14 cellular contexts compared by ENCODE assay signal in the genomic region with DNA sequence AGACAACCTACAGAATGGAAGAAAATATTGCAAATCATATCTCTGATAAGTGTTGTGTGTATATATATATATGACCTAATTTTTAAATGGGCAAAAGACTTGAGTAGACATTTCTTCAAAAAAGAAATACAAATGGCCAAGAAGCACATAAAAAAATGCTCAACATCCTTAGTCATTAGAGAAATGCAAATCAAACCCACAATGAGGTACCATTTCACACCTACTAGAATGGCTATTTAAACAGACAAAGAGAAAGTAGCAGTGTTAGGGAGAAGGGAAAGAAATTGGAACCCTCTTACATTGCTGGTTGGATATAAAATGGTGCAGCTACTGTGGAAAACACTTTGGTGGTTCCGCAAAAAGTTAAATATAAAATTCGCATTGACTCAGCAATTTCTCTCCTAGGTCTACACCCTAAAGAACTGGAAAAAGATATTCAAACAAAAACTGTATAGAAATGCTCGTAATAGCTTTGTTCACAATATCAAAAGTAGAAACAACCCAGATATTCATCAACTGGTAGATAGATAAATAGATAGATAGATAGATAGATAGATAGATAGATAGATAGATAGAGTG. TPM values are rescaled to one million over a fixed set of nuclear protein-coding genes. Genes with fewer than 3 reads are reported as not detected.
DNase-seq lines count a peak whose midpoint lies in the region; ATAC-seq and TF ChIP-seq lines count a peak whose summit lies in the region.
"Had no signal": no experiment of that assay in that cellular context is flagged by ENCODE, and none has a peak within 500 bp of the region (broad histone marks: within the 10 kb centered on the region; RNA-seq: fewer than 3 reads in every experiment).

No MANE protein-coding gene starts in this region.

- no peak for DNase-seq in activated naive CD4-positive, alpha-beta T cell treated with anti-CD3 and anti-CD28 coated beads, Interleukin-2, amount 50 U/mL, for 16 hours
- DNase-seq in central memory CD8-positive, alpha-beta T cell (ENCODE audit: low spot score in 2 of 2), result no peak
- DNase-seq in stomach, result no peak
- no peak for DNase-seq in T-helper 9 cell
- no peak for DNase-seq in psoas muscle
- DNase-seq in aorta, result no peak
- DNase-seq: glutamatergic neuron, NCI-H1436 treated with DMSO at 0.1 percent for 48 hours, NCI-H526 had no signal

- ATAC-seq in HG02798 (IDR thresholded peaks at IDR 0.05; ENCODE audit: poor library complexity, unreplicated experiment) (peak; percentile 44), psoas muscle (no peak), aorta (ENCODE audit: low FRiP score) (no peak)
- no peak for ATAC-seq in central memory CD8-positive, alpha-beta T cell (replicated peaks; ENCODE audit: extremely low read depth, poor library complexity, severe bottlenecking)

- TF ChIP-seq CTCF in stomach (IDR thresholded peaks at IDR 0.05) (no peak), psoas muscle (IDR thresholded peaks at IDR 0.05) (no peak)

- H3K4me3 ChIP-seq in stomach, result no peak overlapping the region
- H3K4me3 ChIP-seq in psoas muscle, result no peak overlapping the region
- no peak overlapping the region for H3K4me3 ChIP-seq in aorta (ENCODE audit: low read length in 2 of 2)
- H3K4me3 ChIP-seq: neural progenitor cell had no signal

- no peak for TF ChIP-seq EP300 in stomach (IDR thresholded peaks at IDR 0.05)

- TF ChIP-seq POLR2A in stomach (IDR thresholded peaks at IDR 0.05), result no peak

- intact Hi-C loops in stomach (cut with DNase I; ENCODE audit: low total_unique reads), result no loop called here
- intact Hi-C loops in psoas muscle (cut with DNase I), result no loop called here
- intact Hi-C loops in aorta (cut with DNase I), result no loop called here

- H3K9me3 ChIP-seq in stomach, result no peaks in the 10 kb centered on the region
- no peaks in the 10 kb centered on the region for H3K9me3 ChIP-seq in psoas muscle
- H3K9me3 ChIP-seq in aorta (ENCODE audit: control insufficient read depth, low read length), result no peaks in the 10 kb centered on the region

- H3K9me3 Mint-ChIP-seq in activated naive CD4-positive, alpha-beta T cell treated with anti-CD3 and anti-CD28 coated beads, Interleukin-2, amount 50 U/mL, for 24 hours, result no peaks in the 10 kb centered on the region
- no peaks in the 10 kb centered on the region for H3K9me3 Mint-ChIP-seq in central memory CD8-positive, alpha-beta T cell
- H3K9me3 Mint-ChIP-seq: brain, H9, neural progenitor cell had no signal

- H3K27me3 ChIP-seq in stomach (no peaks in the 10 kb centered on the region), psoas muscle (ENCODE audit: insufficient read depth in 3 of 3, low read length in 2 of 3) (no peaks in the 10 kb centered on the region), aorta (ENCODE audit: control insufficient read depth in 1 of 2, insufficient read depth in 2 of 2, low read length in 1 of 2) (no peaks in the 10 kb centered on the region)
- H3K27me3 ChIP-seq: neural progenitor cell had no signal

- H3K27ac ChIP-seq in stomach, result peak overlapping the region in 3 of 5 donors; percentile 53 to 78 (median 64)
- no peak overlapping the region for H3K27ac ChIP-seq in psoas muscle
- no peak overlapping the region for H3K27ac ChIP-seq in aorta (ENCODE audit: low read depth in 1 of 2, low read length in 2 of 2)
- H3K27ac ChIP-seq: neural progenitor cell had no signal

- peak overlapping the region; percentile 86 for H3K27ac Mint-ChIP-seq in activated naive CD4-positive, alpha-beta T cell treated with anti-CD3 and anti-CD28 coated beads, Interleukin-2, amount 50 U/mL, for 24 hours
- H3K27ac Mint-ChIP-seq in central memory CD8-positive, alpha-beta T cell (ENCODE audit: low read depth), result peak overlapping the region; percentile 83
- H3K27ac Mint-ChIP-seq: brain, H9, neural progenitor cell had no signal

- 95 to 98% (median 96%) methylated on average over 3 of the region's 3 CpGs for WGBS in stomach, 5 donors
- 90 to 95% (median 93%) methylated on average over 3 of the region's 3 CpGs for WGBS in psoas muscle, 3 donors
- WGBS in aorta, 2 donors, result 89 to 90% methylated on average over 3 of the region's 3 CpGs

- peaks cover 12% of the 10 kb centered on the region for H3K36me3 Mint-ChIP-seq in activated naive CD4-positive, alpha-beta T cell treated with anti-CD3 and anti-CD28 coated beads, Interleukin-2, amount 50 U/mL, for 24 hours
- peaks cover 7% of the 10 kb centered on the region for H3K36me3 Mint-ChIP-seq in central memory CD8-positive, alpha-beta T cell (ENCODE audit: insufficient read depth)
- H3K36me3 Mint-ChIP-seq: brain, neural progenitor cell had no signal

- H3K4me1 ChIP-seq in stomach (peaks cover 14 to 63% (median 30%) of the 10 kb centered on the region in 4 donors), psoas muscle (no peaks in the 10 kb centered on the region), aorta (ENCODE audit: control insufficient read depth in 1 of 2, insufficient read depth in 2 of 2, low read length in 2 of 2) (no peaks in the 10 kb centered on the region)
- H3K4me1 ChIP-seq: neural progenitor cell had no signal

- H3K4me1 Mint-ChIP-seq in activated naive CD4-positive, alpha-beta T cell treated with anti-CD3 and anti-CD28 coated beads, Interleukin-2, amount 50 U/mL, for 24 hours, result peaks cover 80% of the 10 kb centered on the region
- H3K4me1 Mint-ChIP-seq in central memory CD8-positive, alpha-beta T cell, result peaks cover 69% of the 10 kb centered on the region
- H3K4me1 Mint-ChIP-seq: brain had no signal

- peak overlapping the region; percentile 42 for H3K4me3 Mint-ChIP-seq in activated naive CD4-positive, alpha-beta T cell treated with anti-CD3 and anti-CD28 coated beads, Interleukin-2, amount 50 U/mL, for 24 hours
- H3K4me3 Mint-ChIP-seq in central memory CD8-positive, alpha-beta T cell, result no peak overlapping the region
- H3K4me3 Mint-ChIP-seq: brain, H9, neural progenitor cell had no signal

- peaks cover 0 to 5% (median 2%) of the 10 kb centered on the region in 4 donors for H3K36me3 ChIP-seq in stomach
- H3K36me3 ChIP-seq in psoas muscle (ENCODE audit: insufficient read depth in 1 of 2, low read depth in 1 of 2), result no peaks in the 10 kb centered on the region
- H3K36me3 ChIP-seq in aorta (ENCODE audit: control insufficient read depth in 1 of 2, insufficient read depth in 2 of 2, low read length in 1 of 2), result no peaks in the 10 kb centered on the region
- H3K36me3 ChIP-seq: neural progenitor cell had no signal

- no peaks in the 10 kb centered on the region for H3K27me3 Mint-ChIP-seq in activated naive CD4-positive, alpha-beta T cell treated with anti-CD3 and anti-CD28 coated beads, Interleukin-2, amount 50 U/mL, for 24 hours
- no peaks in the 10 kb centered on the region for H3K27me3 Mint-ChIP-seq in central memory CD8-positive, alpha-beta T cell
- H3K27me3 Mint-ChIP-seq: brain had no signal

RNA-seq across cellular contexts. Expression of gene ACSL5, which starts 16.3 kb away (rescaled TPM):
- total RNA-seq in stomach (100 to 1,000 TPM in 1 of 5 donors, 10 to 100 TPM in 4; 14.3 to 144 (median 44.0) TPM), psoas muscle (1 to 10 TPM; 2.2 to 4.5 (median 3.7) TPM), aorta (10 to 100 TPM; 13.4 to 18.4 TPM)
- polyA plus RNA-seq in stomach (10 to 100 TPM in 1 of 3 donors, 1 to 10 TPM in 2; 4.9 to 16.9 (median 7.5) TPM), psoas muscle (1 to 10 TPM; 2.2 to 3.4 (median 2.6) TPM), aorta (10 to 100 TPM in 1 of 2 donors, under 1 TPM in 1; 0.92 to 18.7 TPM)
- total RNA-seq: H9 had no signal

RNA-seq across cellular contexts. Expression of gene ZDHHC6, which starts 56.5 kb away (rescaled TPM):
- total RNA-seq in stomach (10 to 100 TPM; 20.0 to 57.1 (median 25.7) TPM), psoas muscle (10 to 100 TPM; 10.8 to 15.3 (median 13.9) TPM), aorta (10 to 100 TPM; 27.7 to 28.7 TPM)
- polyA plus RNA-seq in stomach (10 to 100 TPM; 22.2 to 31.4 (median 25.2) TPM), psoas muscle (10 to 100 TPM; 10.7 to 27.7 (median 26.4) TPM), aorta (10 to 100 TPM; 24.8 to 41.7 TPM)

RNA-seq across cellular contexts. Expression of gene VTI1A, which starts 56.8 kb away (rescaled TPM):
- total RNA-seq in stomach, result 100 to 1,000 TPM in 2 of 5 donors, 10 to 100 TPM in 3; 55.8 to 222 (median 94.9) TPM
- polyA plus RNA-seq in stomach, result 10 to 100 TPM in 1 of 3 donors, 1 to 10 TPM in 2; 6.5 to 10.7 (median 8.1) TPM
- total RNA-seq in psoas muscle, result 10 to 100 TPM; 18.5 to 23.1 (median 20.1) TPM
- 10 to 100 TPM in 2 of 3 donors, 1 to 10 TPM in 1; 9.9 to 31.5 (median 20.8) TPM for polyA plus RNA-seq in psoas muscle
- total RNA-seq in aorta, result 10 to 100 TPM; 37.4 to 43.1 TPM
- 1 to 10 TPM; 8.6 to 9.0 TPM for polyA plus RNA-seq in aorta

Comparison
In these comparisons a context has a peak if more than half of its experiments do, and no peak if none do; other contexts are left out.
1. H3K27ac ChIP-seq: peak in stomach (3 of 5); none in psoas muscle (single experiment) and aorta (0 of 2).